8 cellular contexts compared by ENCODE assay signal in the genomic region with DNA sequence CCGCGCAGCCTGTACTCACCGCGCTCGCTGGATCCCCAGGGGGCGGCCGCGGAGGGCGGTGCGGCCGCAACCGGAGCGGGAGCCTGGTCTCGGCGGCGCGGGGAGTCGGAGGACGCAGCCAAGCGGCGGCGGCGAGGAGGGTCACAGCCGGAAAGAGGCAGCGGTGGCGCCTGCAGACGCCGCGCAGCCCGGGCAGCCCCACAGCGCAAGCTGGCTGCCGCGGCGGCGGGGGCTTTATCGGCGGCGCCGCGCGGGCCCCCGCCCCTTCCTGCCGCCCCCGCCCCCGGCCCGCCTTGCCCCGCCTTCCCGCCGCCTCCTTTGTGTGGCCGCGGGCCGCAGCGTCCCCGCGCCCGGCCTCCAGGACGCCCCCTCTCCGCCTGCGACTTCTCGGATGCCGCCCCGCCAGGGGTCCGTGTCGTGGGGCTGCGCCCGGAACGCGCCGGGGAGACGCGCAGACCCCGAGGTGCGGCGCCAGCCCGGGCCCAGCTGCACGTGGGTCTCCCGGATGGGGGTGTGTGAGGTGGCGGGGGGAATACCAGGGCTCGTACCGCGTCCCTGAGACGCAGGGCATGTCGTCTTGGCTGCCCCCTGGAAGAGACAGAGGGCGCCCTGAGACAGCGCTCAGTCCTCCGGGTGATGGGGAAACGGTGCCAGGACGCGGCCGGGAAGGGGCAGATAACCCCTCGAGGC. TPM values are rescaled to one million over a fixed set of nuclear protein-coding genes. Genes with fewer than 3 reads are reported as not detected.
DNase-seq lines count a peak whose midpoint lies in the region; ATAC-seq and TF ChIP-seq lines count a peak whose summit lies in the region.

A gene with protein sequence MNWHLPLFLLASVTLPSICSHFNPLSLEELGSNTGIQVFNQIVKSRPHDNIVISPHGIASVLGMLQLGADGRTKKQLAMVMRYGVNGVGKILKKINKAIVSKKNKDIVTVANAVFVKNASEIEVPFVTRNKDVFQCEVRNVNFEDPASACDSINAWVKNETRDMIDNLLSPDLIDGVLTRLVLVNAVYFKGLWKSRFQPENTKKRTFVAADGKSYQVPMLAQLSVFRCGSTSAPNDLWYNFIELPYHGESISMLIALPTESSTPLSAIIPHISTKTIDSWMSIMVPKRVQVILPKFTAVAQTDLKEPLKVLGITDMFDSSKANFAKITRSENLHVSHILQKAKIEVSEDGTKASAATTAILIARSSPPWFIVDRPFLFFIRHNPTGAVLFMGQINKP (minus strand): TSS at position 207 of the 690 bp plus-strand sequence. CDS start 37,386 bp downstream, outside the sequence.

- H3K4me3 ChIP-seq in esophagus squamous epithelium (peak within 1 kb of the TSS; percentile 56 to 78 (median 69)), mucosa of stomach (ENCODE audit: low read length) (no peak within 1 kb of the TSS)

- TF ChIP-seq POLR2A in esophagus squamous epithelium (IDR thresholded peaks at IDR 0.05): peak in 1 of 4 donors; percentile 48

- TF ChIP-seq CTCF in esophagus squamous epithelium (IDR thresholded peaks at IDR 0.05): peak in 4 of 6 experiments; percentile 32 to 37 (median 35)

- 0% methylated on average over 6 to 7 of the region's 91 CpGs for WGBS in esophagus squamous epithelium, 2 donors

- no peaks in the 10 kb centered on the region for H3K36me3 Mint-ChIP-seq in stimulated activated memory B cell treated with anti-CD40 and anti-IgM and Interleukin-4, amounts not matched to agents 10 μg/mL and 1 μg/mL and 100 μg/mL, for 72 hours

- H3K27me3 Mint-ChIP-seq in stimulated activated memory B cell treated with anti-CD40 and anti-IgM and Interleukin-4, amounts not matched to agents 10 μg/mL and 1 μg/mL and 100 μg/mL, for 72 hours: peaks cover 84% of the 10 kb centered on the region

- H3K27me3 ChIP-seq in esophagus squamous epithelium (peaks cover 0 to 58% (median 0%) of the 10 kb centered on the region in 4 donors), mucosa of stomach (ENCODE audit: control insufficient read depth, insufficient read depth, low read length) (peaks cover 40% of the 10 kb centered on the region)

- no peaks in the 10 kb centered on the region for H3K9me3 Mint-ChIP-seq in stimulated activated memory B cell treated with anti-CD40 and anti-IgM and Interleukin-4, amounts not matched to agents 10 μg/mL and 1 μg/mL and 100 μg/mL, for 72 hours

- no peaks in the 10 kb centered on the region for H3K9me3 ChIP-seq in esophagus squamous epithelium
- H3K9me3 ChIP-seq in mucosa of stomach (ENCODE audit: control insufficient read depth, low read length): no peaks in the 10 kb centered on the region

- no peak within 1 kb of the TSS for H3K27ac Mint-ChIP-seq in stimulated activated memory B cell treated with anti-CD40 and anti-IgM and Interleukin-4, amounts not matched to agents 10 μg/mL and 1 μg/mL and 100 μg/mL, for 72 hours

- peak within 1 kb of the TSS; percentile 57 to 82 (median 73) for H3K27ac ChIP-seq in esophagus squamous epithelium

- ATAC-seq in HG03045 (IDR thresholded peaks at IDR 0.05; ENCODE audit: unreplicated experiment): peak; percentile 51
- ATAC-seq in stimulated activated memory B cell treated with anti-CD40 and anti-IgM and Interleukin-4, amounts not matched to agents 10 μg/mL and 1 μg/mL and 100 μg/mL, for 72 hours: peak; percentile 75

- peaks cover 10 to 46% (median 18%) of the 10 kb centered on the region in 3 donors for H3K4me1 ChIP-seq in esophagus squamous epithelium
- H3K4me1 ChIP-seq in mucosa of stomach (ENCODE audit: control insufficient read depth, insufficient read depth, low read length): peaks cover 3% of the 10 kb centered on the region

- H3K36me3 ChIP-seq in esophagus squamous epithelium: no peaks in the 10 kb centered on the region
- H3K36me3 ChIP-seq in mucosa of stomach (ENCODE audit: control insufficient read depth, insufficient read depth, low read length): no peaks in the 10 kb centered on the region

- peaks cover 30% of the 10 kb centered on the region for H3K4me1 Mint-ChIP-seq in stimulated activated memory B cell treated with anti-CD40 and anti-IgM and Interleukin-4, amounts not matched to agents 10 μg/mL and 1 μg/mL and 100 μg/mL, for 72 hours

- intact Hi-C loops in esophagus squamous epithelium (cut with DNase I): no loop called here

- DNase-seq in activated effector memory CD4-positive, alpha-beta T cell treated with anti-CD3 and anti-CD28 coated beads, Interleukin-2, amount 50 U/mL, for 16 hours: peak; percentile 68
- DNase-seq in activated effector memory CD4-positive, alpha-beta T cell treated with Interleukin-2 at 50 U/mL for 16 hours: no peak
- peak; percentile 25 for DNase-seq in NCI-H774 (lab: John Stamatoyannopoulos, UW)
- DNase-seq in activated T-cell treated with anti-CD3 and anti-CD28 coated beads for 48 hours (ENCODE audit: low read depth): peak; percentile 52
- no peak for DNase-seq in esophagus squamous epithelium (lab: John Stamatoyannopoulos, UW)

- peak within 1 kb of the TSS; percentile 82 for H3K4me3 Mint-ChIP-seq in stimulated activated memory B cell treated with anti-CD40 and anti-IgM and Interleukin-4, amounts not matched to agents 10 μg/mL and 1 μg/mL and 100 μg/mL, for 72 hours

- H3K9ac ChIP-seq in mucosa of stomach (ENCODE audit: low read length): peak within 1 kb of the TSS; percentile 37

RNA-seq across cellular contexts. Expression of the gene that starts here (rescaled TPM):
- 10 to 100 TPM; 18.3 to 43.8 (median 22.1) TPM for total RNA-seq in esophagus squamous epithelium

Comparison
In these comparisons a context has a peak if more than half of its experiments do, and no peak if none do; other contexts are left out.
1. DNase-seq: peak in activated effector memory CD4-positive, alpha-beta T cell treated with anti-CD3 and anti-CD28 coated beads, Interleukin-2, amount 50 U/mL, for 16 hours (single experiment), NCI-H774 (single experiment) and activated T-cell treated with anti-CD3 and anti-CD28 coated beads for 48 hours (single experiment); none in activated effector memory CD4-positive, alpha-beta T cell treated with Interleukin-2 at 50 U/mL for 16 hours (single experiment) and esophagus squamous epithelium (single experiment).